Comparison of ENCODE assay signal across 24 cellular contexts in genomic region chr3:111972891-111973290, GRCh38. TPM values are rescaled to one million over a fixed set of nuclear protein-coding genes. Genes with fewer than 3 reads are reported as not detected.
"Had no signal": no experiment of that assay in that cellular context is flagged by ENCODE, and none has a peak within 500 bp of the region (broad histone marks: within the 10 kb centered on the region; RNA-seq: fewer than 3 reads in every experiment).

No MANE protein-coding gene starts in this region.

- H3K36me3 Mint-ChIP-seq: naive thymus-derived CD8-positive, alpha-beta T cell; stimulated activated naive B cell treated with anti-CD40 and anti-IgM and Interleukin-4, amounts not matched to agents 10 μg/mL and 1 μg/mL and 100 μg/mL, for 72 hours had no signal

- H3K9me3 ChIP-seq: gastrocnemius medialis, heart right ventricle, mucosa of descending colon, ovary, right lobe of liver, spleen had no signal

- H3K27ac Mint-ChIP-seq: naive thymus-derived CD8-positive, alpha-beta T cell; progenitor cell of endocrine pancreas; stimulated activated naive B cell treated with anti-CD40 and anti-IgM and Interleukin-4, amounts not matched to agents 10 μg/mL and 1 μg/mL and 100 μg/mL, for 72 hours had no signal

- H3K4me1 Mint-ChIP-seq: naive thymus-derived CD8-positive, alpha-beta T cell; stimulated activated naive B cell treated with anti-CD40 and anti-IgM and Interleukin-4, amounts not matched to agents 10 μg/mL and 1 μg/mL and 100 μg/mL, for 72 hours had no signal

- ATAC-seq: esophagus mucosa; gastrocnemius medialis; heart right ventricle; left colon; mucosa of descending colon; naive thymus-derived CD8-positive, alpha-beta T cell; right lobe of liver; stimulated activated naive B cell treated with anti-CD40 and anti-IgM and Interleukin-4, amounts not matched to agents 10 μg/mL and 1 μg/mL and 100 μg/mL, for 72 hours had no signal

- H3K27me3 Mint-ChIP-seq: naive thymus-derived CD8-positive, alpha-beta T cell; progenitor cell of endocrine pancreas; stimulated activated naive B cell treated with anti-CD40 and anti-IgM and Interleukin-4, amounts not matched to agents 10 μg/mL and 1 μg/mL and 100 μg/mL, for 72 hours had no signal

- H3K36me3 ChIP-seq: gastrocnemius medialis, ovary, right lobe of liver had no signal

- H3K9me3 Mint-ChIP-seq: naive thymus-derived CD8-positive, alpha-beta T cell; neural crest cell; stimulated activated naive B cell treated with anti-CD40 and anti-IgM and Interleukin-4, amounts not matched to agents 10 μg/mL and 1 μg/mL and 100 μg/mL, for 72 hours had no signal

- H3K4me3 Mint-ChIP-seq: naive thymus-derived CD8-positive, alpha-beta T cell; neural crest cell; stimulated activated naive B cell treated with anti-CD40 and anti-IgM and Interleukin-4, amounts not matched to agents 10 μg/mL and 1 μg/mL and 100 μg/mL, for 72 hours had no signal

- H3K27me3 ChIP-seq: gastrocnemius medialis, heart right ventricle, ovary, right lobe of liver, spleen had no signal

- H3K4me3 ChIP-seq: coronary artery, gastrocnemius medialis, heart right ventricle, mucosa of descending colon, ovary, right lobe of liver, spleen had no signal

- DNase-seq: central memory CD4-positive, alpha-beta T cell; effector CD4-positive, alpha-beta T cell; gastrocnemius medialis; heart right ventricle; hypothalamus; islet precursor cell; left colon; mammary epithelial cell; mucosa of descending colon; naive thymus-derived CD8-positive, alpha-beta T cell; ovary; retina; right lobe of liver; spleen; stimulated activated CD4-positive, alpha-beta T cell treated with anti-CD3 and anti-CD28 coated beads, Interleukin-15, amount 100 ng/mL, for 24 hours; stimulated activated CD4-positive, alpha-beta T cell treated with anti-CD3 and anti-CD28 coated beads, Interleukin-1b, Interleukin-23, amount 100 ng/mL, for 48 hours; stimulated activated CD4-positive, alpha-beta T cell treated with anti-CD3 and anti-CD28 coated beads, Interleukin-4, amount 100 ng/mL, for 24 hours; stimulated activated naive B cell treated with anti-CD40 and anti-IgM and Interleukin-4, amounts not matched to agents 10 μg/mL and 1 μg/mL and 100 μg/mL, for 72 hours had no signal

- H3K27ac ChIP-seq: coronary artery, gastrocnemius medialis, ovary, right lobe of liver, spleen had no signal

RNA-seq across cellular contexts. Expression of gene TAGLN3, which starts 25.8 kb away (rescaled TPM):
- total RNA-seq: chondrocyte; dermis microvascular lymphatic vessel endothelial cell; esophagus mucosa; gastrocnemius medialis; naive thymus-derived CD8-positive, alpha-beta T cell; ovary; right lobe of liver; spleen had no signal
- polyA plus RNA-seq: naive thymus-derived CD8-positive, alpha-beta T cell; spleen had no signal
